ENCODE assay signal across 22 cellular contexts in genomic region chr17:7468814-7469438, GRCh38. TPM values are rescaled to one million over a fixed set of nuclear protein-coding genes. Genes with fewer than 3 reads are reported as not detected.
"Had no signal": no experiment of that assay in that cellular context is flagged by ENCODE, and none has a peak within 500 bp of the region (broad histone marks: within the 10 kb centered on the region; RNA-seq: fewer than 3 reads in every experiment).

No MANE protein-coding gene starts in this region.

- H3K27ac ChIP-seq: epithelial cell of prostate, left lung, neural progenitor cell, SK-N-MC, stomach, testis had no signal

- ATAC-seq: activated CD4-positive, CD25-positive, alpha-beta regulatory T cell treated with anti-CD3 and anti-CD28 coated beads, Interleukin-2, amount 50 U/mL, for 24 hours; activated T-cell treated with anti-CD3 and anti-CD28 coated beads, Interleukin-2, amount 50 U/mL, for 72 hours; heart right ventricle; left lung; T-cell had no signal

- H3K27ac Mint-ChIP-seq: activated CD4-positive, alpha-beta memory T cell treated with anti-CD3 and anti-CD28 coated beads for 36 hours; activated naive CD8-positive, alpha-beta T cell treated with anti-CD3 and anti-CD28 coated beads for 36 hours; activated T-cell treated with anti-CD3 and anti-CD28 coated beads, Interleukin-2, amount 50 U/mL, for 72 hours; dendritic cell treated with granulocyte-macrophage colony-stimulating factor and Interleukin-4, amounts not matched to agents 40 ng/mL and 50 ng/mL, for 4 days; neural progenitor cell; T-cell had no signal

- H3K4me3 ChIP-seq: heart right ventricle, left lung, neural progenitor cell, SK-N-MC, stomach, testis had no signal

- H3K36me3 ChIP-seq: neural progenitor cell had no signal

- H3K4me1 ChIP-seq: neural progenitor cell had no signal

- H3K27me3 Mint-ChIP-seq: activated CD4-positive, alpha-beta memory T cell treated with anti-CD3 and anti-CD28 coated beads for 36 hours; activated naive CD8-positive, alpha-beta T cell treated with anti-CD3 and anti-CD28 coated beads for 36 hours; brain; dendritic cell treated with granulocyte-macrophage colony-stimulating factor and Interleukin-4, amounts not matched to agents 40 ng/mL and 50 ng/mL, for 4 days; T-cell had no signal

- H3K9me3 ChIP-seq: heart right ventricle, left lung, stomach, testis had no signal

- H3K9me3 Mint-ChIP-seq: activated CD4-positive, alpha-beta memory T cell treated with anti-CD3 and anti-CD28 coated beads for 36 hours; activated naive CD8-positive, alpha-beta T cell treated with anti-CD3 and anti-CD28 coated beads for 36 hours; activated T-cell treated with anti-CD3 and anti-CD28 coated beads, Interleukin-2, amount 50 U/mL, for 72 hours; brain; dendritic cell treated with granulocyte-macrophage colony-stimulating factor and Interleukin-4, amounts not matched to agents 40 ng/mL and 50 ng/mL, for 4 days; neural progenitor cell; T-cell had no signal

- H3K27me3 ChIP-seq: heart right ventricle, left lung, neural progenitor cell, stomach, testis had no signal

- DNase-seq: activated CD4-positive, alpha-beta memory T cell treated with anti-CD3 and anti-CD28 coated beads for 36 hours; activated gamma-delta T cell; activated naive CD8-positive, alpha-beta T cell treated with anti-CD3 and anti-CD28 coated beads for 36 hours; activated T-cell treated with anti-CD3 and anti-CD28 coated beads, Interleukin-2, amount 50 U/mL, for 72 hours; effector memory CD4-positive, alpha-beta T cell; foreskin melanocyte; heart right ventricle; left lung; mesenchymal stem cell; stimulated activated CD4-positive, alpha-beta T cell treated with anti-CD3 and anti-CD28 coated beads, Interleukin-1b, Interleukin-23, amount 100 ng/mL, for 48 hours; stomach; T-cell; T-helper 9 cell; testis had no signal

- H3K4me3 Mint-ChIP-seq: activated CD4-positive, alpha-beta memory T cell treated with anti-CD3 and anti-CD28 coated beads for 36 hours; activated naive CD8-positive, alpha-beta T cell treated with anti-CD3 and anti-CD28 coated beads for 36 hours; activated T-cell treated with anti-CD3 and anti-CD28 coated beads, Interleukin-2, amount 50 U/mL, for 72 hours; brain; dendritic cell treated with granulocyte-macrophage colony-stimulating factor and Interleukin-4, amounts not matched to agents 40 ng/mL and 50 ng/mL, for 4 days; neural progenitor cell; T-cell had no signal

- H3K9ac ChIP-seq: neural progenitor cell had no signal

RNA-seq across cellular contexts. Expression of gene SLC35G6, which starts 12.3 kb away (rescaled TPM):
- total RNA-seq: activated CD4-positive, alpha-beta memory T cell treated with anti-CD3 and anti-CD28 coated beads for 36 hours; activated naive CD8-positive, alpha-beta T cell treated with anti-CD3 and anti-CD28 coated beads for 36 hours; fibroblast of lung; heart right ventricle; left lung; osteocyte; stomach; T-cell had no signal
- polyA plus RNA-seq: fibroblast of lung, heart right ventricle, stomach had no signal
